In the genomic region with DNA sequence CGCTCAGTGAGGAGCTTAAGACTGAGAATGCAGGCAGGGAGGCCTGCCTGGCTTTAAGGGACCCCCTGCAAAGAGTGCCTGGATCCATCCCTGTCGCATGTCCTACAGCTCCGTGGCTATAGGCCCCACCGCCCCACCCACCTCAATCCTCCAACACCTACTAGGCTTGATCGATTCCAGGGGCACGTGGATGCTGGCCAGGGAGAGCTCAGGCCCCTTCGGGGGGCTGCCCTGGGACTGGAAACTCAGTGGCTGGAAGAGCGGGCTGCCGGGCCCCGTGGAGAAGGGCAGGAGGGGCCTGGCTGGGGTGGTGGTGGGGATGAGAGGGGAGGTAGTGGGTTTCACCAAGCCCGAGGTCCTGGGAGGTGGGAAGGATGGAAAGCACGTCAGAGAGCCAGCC, we compare ENCODE assay signal across 2 cellular contexts.
TF ChIP-seq lines count a peak whose summit lies in the region.

No MANE protein-coding gene starts in this region.

TF ChIP-seq in K562, 482 proteins besides CTCF, POLR2A, EP300 and RAD21:
- TF ChIP-seq ZNF778 (CRISPR knock-in tag; IDR thresholded peaks at IDR 0.05), result no peak
- TF ChIP-seq SMARCE1 (IDR thresholded peaks at IDR 0.05), result no peak
- TF ChIP-seq, protein P1, sequence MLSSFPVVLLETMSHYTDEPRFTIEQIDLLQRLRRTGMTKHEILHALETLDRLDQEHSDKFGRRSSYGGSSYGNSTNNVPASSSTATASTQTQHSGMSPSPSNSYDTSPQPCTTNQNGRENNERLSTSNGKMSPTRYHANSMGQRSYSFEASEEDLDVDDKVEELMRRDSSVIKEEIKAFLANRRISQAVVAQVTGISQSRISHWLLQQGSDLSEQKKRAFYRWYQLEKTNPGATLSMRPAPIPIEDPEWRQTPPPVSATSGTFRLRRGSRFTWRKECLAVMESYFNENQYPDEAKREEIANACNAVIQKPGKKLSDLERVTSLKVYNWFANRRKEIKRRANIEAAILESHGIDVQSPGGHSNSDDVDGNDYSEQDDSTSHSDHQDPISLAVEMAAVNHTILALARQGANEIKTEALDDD (IDR thresholded peaks at IDR 0.05), result no peak
- TF ChIP-seq POLR2G (IDR thresholded peaks at IDR 0.05; ENCODE audit: low read depth, low read length), result peak; percentile 66; the same call in 1 of the 2 replicates
- TF ChIP-seq PHB2 (IDR thresholded peaks at IDR 0.05; ENCODE audit: low read depth), result no peak
- TF ChIP-seq, protein P2, sequence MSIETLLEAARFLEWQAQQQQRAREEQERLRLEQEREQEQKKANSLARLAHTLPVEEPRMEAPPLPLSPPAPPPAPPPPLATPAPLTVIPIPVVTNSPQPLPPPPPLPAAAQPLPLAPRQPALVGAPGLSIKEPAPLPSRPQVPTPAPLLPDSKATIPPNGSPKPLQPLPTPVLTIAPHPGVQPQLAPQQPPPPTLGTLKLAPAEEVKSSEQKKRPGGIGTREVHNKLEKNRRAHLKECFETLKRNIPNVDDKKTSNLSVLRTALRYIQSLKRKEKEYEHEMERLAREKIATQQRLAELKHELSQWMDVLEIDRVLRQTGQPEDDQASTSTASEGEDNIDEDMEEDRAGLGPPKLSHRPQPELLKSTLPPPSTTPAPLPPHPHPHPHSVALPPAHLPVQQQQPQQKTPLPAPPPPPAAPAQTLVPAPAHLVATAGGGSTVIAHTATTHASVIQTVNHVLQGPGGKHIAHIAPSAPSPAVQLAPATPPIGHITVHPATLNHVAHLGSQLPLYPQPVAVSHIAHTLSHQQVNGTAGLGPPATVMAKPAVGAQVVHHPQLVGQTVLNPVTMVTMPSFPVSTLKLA (conservative IDR thresholded peaks at IDR 0.05), result no peak
- no peak for TF ChIP-seq EHMT2 (IDR thresholded peaks at IDR 0.05)
- TF ChIP-seq, protein P3, sequence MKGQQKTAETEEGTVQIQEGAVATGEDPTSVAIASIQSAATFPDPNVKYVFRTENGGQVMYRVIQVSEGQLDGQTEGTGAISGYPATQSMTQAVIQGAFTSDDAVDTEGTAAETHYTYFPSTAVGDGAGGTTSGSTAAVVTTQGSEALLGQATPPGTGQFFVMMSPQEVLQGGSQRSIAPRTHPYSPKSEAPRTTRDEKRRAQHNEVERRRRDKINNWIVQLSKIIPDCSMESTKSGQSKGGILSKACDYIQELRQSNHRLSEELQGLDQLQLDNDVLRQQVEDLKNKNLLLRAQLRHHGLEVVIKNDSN (CRISPR knock-in tag; IDR thresholded peaks at IDR 0.05), result no peak
- TF ChIP-seq KLF13 (tag; IDR thresholded peaks at IDR 0.05; ENCODE audit: borderline replicate concordance, low read depth), result no peak
- TF ChIP-seq RBFOX2 (IDR thresholded peaks at IDR 0.05; ENCODE audit: low read depth, low read length), result 0 out of 2 replicates have a peak, but pooled peaks have one; percentile 21
- 0 out of 2 replicates have a peak, but pooled peaks have one; percentile 1 for TF ChIP-seq ZC3H4 (CRISPR knock-in tag; IDR thresholded peaks at IDR 0.05; ENCODE audit: borderline replicate concordance)
- TF ChIP-seq SP1 (CRISPR knock-in tag; IDR thresholded peaks at IDR 0.05), result 0 out of 2 replicates have a peak, but pooled peaks have one; percentile 7
- TF ChIP-seq HNRNPLL (IDR thresholded peaks at IDR 0.05; ENCODE audit: low read depth, low read length, poor library complexity, severe bottlenecking), result no peak
- TF ChIP-seq, protein P4, sequence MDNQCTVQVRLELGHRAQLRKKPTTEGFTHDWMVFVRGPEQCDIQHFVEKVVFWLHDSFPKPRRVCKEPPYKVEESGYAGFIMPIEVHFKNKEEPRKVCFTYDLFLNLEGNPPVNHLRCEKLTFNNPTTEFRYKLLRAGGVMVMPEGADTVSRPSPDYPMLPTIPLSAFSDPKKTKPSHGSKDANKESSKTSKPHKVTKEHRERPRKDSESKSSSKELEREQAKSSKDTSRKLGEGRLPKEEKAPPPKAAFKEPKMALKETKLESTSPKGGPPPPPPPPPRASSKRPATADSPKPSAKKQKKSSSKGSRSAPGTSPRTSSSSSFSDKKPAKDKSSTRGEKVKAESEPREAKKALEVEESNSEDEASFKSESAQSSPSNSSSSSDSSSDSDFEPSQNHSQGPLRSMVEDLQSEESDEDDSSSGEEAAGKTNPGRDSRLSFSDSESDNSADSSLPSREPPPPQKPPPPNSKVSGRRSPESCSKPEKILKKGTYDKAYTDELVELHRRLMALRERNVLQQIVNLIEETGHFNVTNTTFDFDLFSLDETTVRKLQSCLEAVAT (IDR thresholded peaks at IDR 0.05), result no peak
- TF ChIP-seq MYNN (IDR thresholded peaks at IDR 0.05), result 0 out of 2 replicates have a peak, but pooled peaks have one; percentile 11
- TF ChIP-seq MYNN (CRISPR knock-in tag; IDR thresholded peaks at IDR 0.05), result no peak
- TF ChIP-seq POLR2H (tag; IDR thresholded peaks at IDR 0.05; ENCODE audit: low read depth), result no peak
- TF ChIP-seq SIRT6 (IDR thresholded peaks at IDR 0.05; ENCODE audit: low read depth, low read length), result peak; percentile 52
- TF ChIP-seq TBP (optimal IDR thresholded peaks at IDR 0.05; ENCODE audit: low read depth, low read length), result no peak
- TF ChIP-seq FOXM1 (IDR thresholded peaks at IDR 0.05; ENCODE audit: low read depth), result no peak
- TF ChIP-seq FOXM1 (CRISPR knock-in tag; IDR thresholded peaks at IDR 0.05; ENCODE audit: low read depth), result no peak
- TF ChIP-seq SUPT5H (IDR thresholded peaks at IDR 0.05), result peak; percentile 24; the same call in 1 of the 2 replicates
- no peak for TF ChIP-seq NR4A1 (CRISPR knock-in tag; IDR thresholded peaks at IDR 0.05)
- no peak for TF ChIP-seq NR4A1 (tag; IDR thresholded peaks at IDR 0.05)
- TF ChIP-seq, protein P5, sequence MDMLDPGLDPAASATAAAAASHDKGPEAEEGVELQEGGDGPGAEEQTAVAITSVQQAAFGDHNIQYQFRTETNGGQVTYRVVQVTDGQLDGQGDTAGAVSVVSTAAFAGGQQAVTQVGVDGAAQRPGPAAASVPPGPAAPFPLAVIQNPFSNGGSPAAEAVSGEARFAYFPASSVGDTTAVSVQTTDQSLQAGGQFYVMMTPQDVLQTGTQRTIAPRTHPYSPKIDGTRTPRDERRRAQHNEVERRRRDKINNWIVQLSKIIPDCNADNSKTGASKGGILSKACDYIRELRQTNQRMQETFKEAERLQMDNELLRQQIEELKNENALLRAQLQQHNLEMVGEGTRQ (CRISPR knock-in tag; IDR thresholded peaks at IDR 0.05), result no peak

TF ChIP-seq in SK-N-SH, 30 proteins besides CTCF, POLR2A, EP300 and RAD21:
- TF ChIP-seq SIN3A (IDR thresholded peaks at IDR 0.05; ENCODE audit: borderline replicate concordance, low read depth, low read length) (no peak), YY1 (IDR thresholded peaks at IDR 0.05; ENCODE audit: low read depth) (no peak), POLR2AphosphoS5 (IDR thresholded peaks at IDR 0.05; ENCODE audit: low read depth, low read length) (no peak), SMC3 (IDR thresholded peaks at IDR 0.05; ENCODE audit: low read depth, low read length) (no peak), EZH2phosphoT487 (IDR thresholded peaks at IDR 0.05; ENCODE audit: borderline replicate concordance, low read depth) (no peak)
- TF ChIP-seq, protein P3 (IDR thresholded peaks at IDR 0.05; ENCODE audit: borderline replicate concordance, low read depth), result no peak
- TF ChIP-seq, protein P6, sequence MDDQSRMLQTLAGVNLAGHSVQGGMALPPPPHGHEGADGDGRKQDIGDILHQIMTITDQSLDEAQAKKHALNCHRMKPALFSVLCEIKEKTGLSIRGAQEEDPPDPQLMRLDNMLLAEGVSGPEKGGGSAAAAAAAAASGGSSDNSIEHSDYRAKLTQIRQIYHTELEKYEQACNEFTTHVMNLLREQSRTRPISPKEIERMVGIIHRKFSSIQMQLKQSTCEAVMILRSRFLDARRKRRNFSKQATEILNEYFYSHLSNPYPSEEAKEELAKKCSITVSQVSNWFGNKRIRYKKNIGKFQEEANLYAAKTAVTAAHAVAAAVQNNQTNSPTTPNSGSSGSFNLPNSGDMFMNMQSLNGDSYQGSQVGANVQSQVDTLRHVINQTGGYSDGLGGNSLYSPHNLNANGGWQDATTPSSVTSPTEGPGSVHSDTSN (IDR thresholded peaks at IDR 0.05), result no peak
- TF ChIP-seq, protein P7, sequence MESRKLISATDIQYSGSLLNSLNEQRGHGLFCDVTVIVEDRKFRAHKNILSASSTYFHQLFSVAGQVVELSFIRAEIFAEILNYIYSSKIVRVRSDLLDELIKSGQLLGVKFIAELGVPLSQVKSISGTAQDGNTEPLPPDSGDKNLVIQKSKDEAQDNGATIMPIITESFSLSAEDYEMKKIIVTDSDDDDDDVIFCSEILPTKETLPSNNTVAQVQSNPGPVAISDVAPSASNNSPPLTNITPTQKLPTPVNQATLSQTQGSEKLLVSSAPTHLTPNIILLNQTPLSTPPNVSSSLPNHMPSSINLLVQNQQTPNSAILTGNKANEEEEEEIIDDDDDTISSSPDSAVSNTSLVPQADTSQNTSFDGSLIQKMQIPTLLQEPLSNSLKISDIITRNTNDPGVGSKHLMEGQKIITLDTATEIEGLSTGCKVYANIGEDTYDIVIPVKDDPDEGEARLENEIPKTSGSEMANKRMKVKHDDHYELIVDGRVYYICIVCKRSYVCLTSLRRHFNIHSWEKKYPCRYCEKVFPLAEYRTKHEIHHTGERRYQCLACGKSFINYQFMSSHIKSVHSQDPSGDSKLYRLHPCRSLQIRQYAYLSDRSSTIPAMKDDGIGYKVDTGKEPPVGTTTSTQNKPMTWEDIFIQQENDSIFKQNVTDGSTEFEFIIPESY (IDR thresholded peaks at IDR 0.05; ENCODE audit: borderline replicate concordance, low read depth), result no peak
